Comparison of ENCODE assay signal across 8 cellular contexts in the genomic region with DNA sequence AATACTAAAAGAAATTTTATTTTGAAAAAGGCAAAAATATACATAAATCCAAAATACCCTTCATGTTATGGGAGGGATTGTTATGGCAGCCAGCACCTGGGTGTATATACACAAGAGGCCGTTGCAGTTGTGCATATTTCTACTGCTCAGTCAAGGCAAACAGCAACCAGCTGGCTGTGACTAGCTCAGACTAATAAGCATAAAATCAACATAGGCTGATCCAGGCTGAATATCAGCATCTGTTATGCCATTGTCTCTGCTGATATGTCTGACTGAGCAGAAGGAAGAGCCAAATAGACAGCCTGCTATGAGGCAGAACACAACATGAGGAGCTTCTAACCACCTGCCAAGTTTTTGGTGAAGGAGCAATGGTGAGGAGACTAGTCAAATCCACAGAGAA.
A peak's percentile ranks its signal among the peaks of the same experiment; 100 is the strongest.
DNase-seq lines count a peak whose midpoint lies in the region; ATAC-seq and TF ChIP-seq lines count a peak whose summit lies in the region.

No MANE protein-coding gene starts in this region.

- no peaks in the 10 kb centered on the region for H3F3A ChIP-seq in MM.1S (ENCODE audit: insufficient read depth, low read length)

- no peak for ATAC-seq in GM18861 (IDR thresholded peaks at IDR 0.05; ENCODE audit: unreplicated experiment)

- WGBS in esophagus squamous epithelium, 2 donors, result 7 to 10% methylated on average over 1 of the region's 1 CpG

- no peaks in the 10 kb centered on the region for H3K9me2 ChIP-seq in MM.1S (replicated peaks; ENCODE audit: insufficient read depth, low read length)

- H3K9me3 ChIP-seq in endocrine pancreas (ENCODE audit: control insufficient read depth, low read length) (no peaks in the 10 kb centered on the region), MM.1S (replicated peaks; ENCODE audit: insufficient read depth, low read length) (no peaks in the 10 kb centered on the region), esophagus squamous epithelium (peaks cover 0 to 7% (median 0%) of the 10 kb centered on the region in 3 donors)

- no peak overlapping the region for H3K9ac ChIP-seq in endocrine pancreas (ENCODE audit: control insufficient read depth, insufficient read depth, low read length)
- H3K9ac ChIP-seq in MM.1S (ENCODE audit: low read length), result no peak overlapping the region

- H2AFZ ChIP-seq in MM.1S (ENCODE audit: low read length), result no peak overlapping the region

- H3K4me3 ChIP-seq in endocrine pancreas (ENCODE audit: control insufficient read depth, insufficient read depth, low read length) (peak overlapping the region; percentile 45), MM.1S (ENCODE audit: low read length) (no peak overlapping the region), esophagus squamous epithelium (no peak overlapping the region)

- no peak overlapping the region for H3K4me2 ChIP-seq in MM.1S (ENCODE audit: low read depth, low read length)

- no peak for TF ChIP-seq CTCF in MM.1S (IDR thresholded peaks at IDR 0.05; ENCODE audit: low read length)
- no peak for TF ChIP-seq CTCF in esophagus squamous epithelium (IDR thresholded peaks at IDR 0.05)

- no peak overlapping the region for H3K27ac ChIP-seq in MM.1S (ENCODE audit: low read length)
- H3K27ac ChIP-seq in esophagus squamous epithelium, result no peak overlapping the region

- H4K20me1 ChIP-seq in MM.1S (ENCODE audit: insufficient read depth, low read length), result no peaks in the 10 kb centered on the region

- H3K36me3 ChIP-seq in endocrine pancreas (ENCODE audit: control insufficient read depth, insufficient read depth, low read length) (no peaks in the 10 kb centered on the region), MM.1S (replicated peaks; ENCODE audit: insufficient read depth, low read length) (no peaks in the 10 kb centered on the region), esophagus squamous epithelium (no peaks in the 10 kb centered on the region)

- no peaks in the 10 kb centered on the region for H3K79me2 ChIP-seq in MM.1S (ENCODE audit: low read length)

- intact Hi-C loops in esophagus squamous epithelium (cut with DNase I), result no loop called here

- H3K27me3 ChIP-seq in endocrine pancreas (ENCODE audit: control insufficient read depth, insufficient read depth, low read length), result no peaks in the 10 kb centered on the region
- H3K27me3 ChIP-seq in MM.1S (replicated peaks; ENCODE audit: insufficient read depth, low read length), result no peaks in the 10 kb centered on the region
- no peaks in the 10 kb centered on the region for H3K27me3 ChIP-seq in esophagus squamous epithelium

- H3K4me1 ChIP-seq in endocrine pancreas (ENCODE audit: control insufficient read depth, insufficient read depth, low read length) (no peaks in the 10 kb centered on the region), MM.1S (ENCODE audit: low read length) (peaks cover 7% of the 10 kb centered on the region; the same call in 1 of the 2 replicates), esophagus squamous epithelium (no peaks in the 10 kb centered on the region)

- TF ChIP-seq POLR2A in esophagus squamous epithelium (IDR thresholded peaks at IDR 0.05), result no peak

- peak; percentile 4 for DNase-seq in HPDE6-E6E7 (ENCODE audit: extremely low spot score)
- peak; percentile 99 for DNase-seq in NCI-H526 treated with DMSO at 0.1 percent for 48 hours (lab: John Stamatoyannopoulos, UW)
- DNase-seq in retina, result peak; percentile 33
- no peak for DNase-seq in MM.1S
- no peak for DNase-seq in SIG-M5 treated with dmso at 0.1 percent for 504 hours (lab: John Stamatoyannopoulos, UW; ENCODE audit: unreplicated experiment)
- no peak for DNase-seq in esophagus squamous epithelium (lab: John Stamatoyannopoulos, UW)

Comparison
In these comparisons a context has a peak if more than half of its experiments do, and no peak if none do; other contexts are left out.
1. DNase-seq: peak in HPDE6-E6E7 (single experiment), NCI-H526 treated with DMSO at 0.1 percent for 48 hours (single experiment) and retina (single experiment); none in MM.1S (single experiment), SIG-M5 treated with dmso at 0.1 percent for 504 hours (single experiment) and esophagus squamous epithelium (single experiment).